Comparison of ENCODE assay signal across 17 cellular contexts in the genomic region with DNA sequence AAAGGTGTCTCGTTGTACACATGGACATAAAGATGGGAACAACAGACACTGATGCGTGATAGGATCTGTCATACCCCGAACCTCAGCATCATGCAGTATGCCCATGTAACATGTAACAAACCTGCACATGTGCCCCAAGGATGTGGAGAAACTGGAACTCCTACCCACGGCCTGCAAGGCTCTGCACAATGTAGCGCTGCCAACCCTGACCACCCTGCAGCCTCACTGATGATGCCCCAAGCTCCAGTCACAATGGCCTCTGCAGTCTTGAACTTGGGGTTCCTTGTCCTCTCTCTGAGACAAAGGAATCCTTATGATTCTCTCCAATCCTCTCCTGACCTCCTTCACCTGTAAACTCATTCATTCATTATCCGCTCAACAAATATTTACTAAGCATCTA. TPM values are rescaled to one million over a fixed set of nuclear protein-coding genes. Genes with fewer than 3 reads are reported as not detected.
DNase-seq lines count a peak whose midpoint lies in the region; ATAC-seq and TF ChIP-seq lines count a peak whose summit lies in the region.
"Had no signal": no experiment of that assay in that cellular context is flagged by ENCODE, and none has a peak within 500 bp of the region (broad histone marks: within the 10 kb centered on the region; RNA-seq: fewer than 3 reads in every experiment).

No MANE protein-coding gene starts in this region.

- no peak overlapping the region for H2AFZ ChIP-seq in mesenchymal stem cell (ENCODE audit: low read depth, low read length)
- H2AFZ ChIP-seq: GM23248 had no signal

- H4K91ac ChIP-seq in mesenchymal stem cell (ENCODE audit: low read length), result peak overlapping the region; percentile 29

- H3K4me1 ChIP-seq in heart left ventricle, result no peaks in the 10 kb centered on the region
- peaks cover 1% of the 10 kb centered on the region for H3K4me1 ChIP-seq in mesenchymal stem cell (ENCODE audit: control insufficient read depth, insufficient read depth, low read depth, low read length)
- H3K4me1 ChIP-seq in spleen, result no peaks in the 10 kb centered on the region

- ATAC-seq in heart left ventricle (no peak), GM21381 (IDR thresholded peaks at IDR 0.05; ENCODE audit: unreplicated experiment) (no peak)
- ATAC-seq: HCT116 had no signal

- DNase-seq in cardiac septum (ENCODE audit: low spot score) (peak; percentile 65), heart left ventricle (no peak), mesenchymal stem cell (no peak), spleen (peak; percentile 22), HuH-7.5 (ENCODE audit: low spot score) (no peak)
- DNase-seq in activated CD4-positive, CD25-positive, alpha-beta regulatory T cell treated with anti-CD3 and anti-CD28 coated beads, Interleukin-2, amount 50 U/mL, for 72 hours, result no peak
- DNase-seq: AML-193; CD4-positive, CD25-positive, alpha-beta regulatory T cell; DMS53; GF-D8; GM23248; IMR-90 had no signal

- H3K14ac ChIP-seq in mesenchymal stem cell (ENCODE audit: low read length in 2 of 2), result no peak overlapping the region

- H3K4ac ChIP-seq in mesenchymal stem cell (ENCODE audit: low read depth in 1 of 2, low read length in 2 of 2), result no peak overlapping the region

- TF ChIP-seq POLR2A in heart left ventricle (IDR thresholded peaks at IDR 0.05) (no peak), spleen (IDR thresholded peaks at IDR 0.05) (no peak)

- H2AK5ac ChIP-seq in mesenchymal stem cell (ENCODE audit: low read length, severe bottlenecking), result no peak overlapping the region

- intact Hi-C loops in cardiac septum (cut with DNase I), result no loop called here
- intact Hi-C loops in heart left ventricle (cut with DNase I), result no loop called here
- intact Hi-C loops in spleen (cut with DNase I; ENCODE audit: low total_unique reads), result no loop called here

- no peaks in the 10 kb centered on the region for H3K36me3 ChIP-seq in heart left ventricle
- H3K36me3 ChIP-seq in mesenchymal stem cell (ENCODE audit: control insufficient read depth in 1 of 2, insufficient read depth in 2 of 2, low read depth in 1 of 2, low read length in 2 of 2), result no peaks in the 10 kb centered on the region
- no peaks in the 10 kb centered on the region for H3K36me3 ChIP-seq in spleen
- H3K36me3 ChIP-seq: BLaER1 had no signal

- no peak overlapping the region for H3K23ac ChIP-seq in mesenchymal stem cell (ENCODE audit: low read length in 2 of 2)

- H3K9me3 ChIP-seq in heart left ventricle (no peaks in the 10 kb centered on the region), mesenchymal stem cell (ENCODE audit: control insufficient read depth, low read length) (no peaks in the 10 kb centered on the region), spleen (no peaks in the 10 kb centered on the region)
- H3K9me3 ChIP-seq: BLaER1 had no signal

- H2BK5ac ChIP-seq in mesenchymal stem cell (ENCODE audit: low read depth, low read length, poor library complexity, severe bottlenecking), result no peak overlapping the region

- H2BK12ac ChIP-seq in mesenchymal stem cell (ENCODE audit: low read length in 2 of 2), result no peak overlapping the region

- peaks cover 0 to 2% (median 0%) of the 10 kb centered on the region in 9 donors for H3K27me3 ChIP-seq in heart left ventricle
- peaks cover 49 to 69% of the 10 kb centered on the region in 2 experiments for H3K27me3 ChIP-seq in mesenchymal stem cell (ENCODE audit: control insufficient read depth in 1 of 2, insufficient read depth in 1 of 2, low read length in 2 of 2)
- peaks cover 0 to 8% (median 0%) of the 10 kb centered on the region in 7 donors for H3K27me3 ChIP-seq in spleen (replicated peaks in 1 of 7)
- H3K27me3 ChIP-seq: BLaER1 had no signal

- H2BK15ac ChIP-seq in mesenchymal stem cell (ENCODE audit: low read depth, poor library complexity, severe bottlenecking), result no peak overlapping the region

- H3K4me3 ChIP-seq in heart left ventricle, result no peak overlapping the region
- H3K4me3 ChIP-seq in mesenchymal stem cell (ENCODE audit: insufficient read depth in 1 of 2, low read depth in 1 of 2, low read length in 2 of 2), result no peak overlapping the region
- no peak overlapping the region for H3K4me3 ChIP-seq in spleen
- H3K4me3 ChIP-seq: BLaER1, GM23248 had no signal

- H3K27ac ChIP-seq in heart left ventricle (no peak overlapping the region), mesenchymal stem cell (ENCODE audit: low read length, poor library complexity, severe bottlenecking) (no peak overlapping the region), spleen (no peak overlapping the region)
- H3K27ac ChIP-seq: 22Rv1, BLaER1, GM23248 had no signal

- H3K9ac ChIP-seq in mesenchymal stem cell (ENCODE audit: low read length), result no peak overlapping the region
- H3K9ac ChIP-seq: BLaER1, GM23248 had no signal

- H2BK120ac ChIP-seq in mesenchymal stem cell (ENCODE audit: low read depth, low read length), result no peak overlapping the region

- no peaks in the 10 kb centered on the region for H3K79me1 ChIP-seq in mesenchymal stem cell (replicated peaks; ENCODE audit: low read length, poor library complexity, severe bottlenecking)

- H3K4me2 ChIP-seq in mesenchymal stem cell (ENCODE audit: low read length, poor library complexity, severe bottlenecking), result no peak overlapping the region
- H3K4me2 ChIP-seq: BLaER1 had no signal

- H3K18ac ChIP-seq in mesenchymal stem cell (ENCODE audit: low read depth in 1 of 2, low read length in 2 of 2), result no peak overlapping the region

- TF ChIP-seq CTCF in heart left ventricle (IDR thresholded peaks at IDR 0.05), result no peak
- TF ChIP-seq CTCF in spleen (IDR thresholded peaks at IDR 0.05 in 8 of 11, conservative IDR thresholded peaks at IDR 0.05 in 3 of 11), result no peak

- H4K8ac ChIP-seq in mesenchymal stem cell (ENCODE audit: low read length), result no peak overlapping the region

- WGBS in heart left ventricle, 4 donors, result 68 to 94% (median 72%) methylated on average over 5 to 6 of the region's 6 CpGs
- WGBS in mesenchymal stem cell, result 55% methylated on average over 6 of the region's 6 CpGs
- 66 to 76% (median 71%) methylated on average over 6 of the region's 6 CpGs for WGBS in spleen, 5 donors

RNA-seq across cellular contexts. Expression of a gene that starts 14.2 kb away (rescaled TPM):
- 0.46 TPM for total RNA-seq in cardiac septum
- 1 to 10 TPM in 6 of 9 donors, under 1 TPM in 2, not detected in 1; 0.75 to 4.1 (median 2.4) TPM for total RNA-seq in heart left ventricle
- 1 to 10 TPM in 1 of 2 donors, under 1 TPM in 1; 0.42 to 2.2 TPM for polyA plus RNA-seq in heart left ventricle
- not detected for polyA plus RNA-seq in mesenchymal stem cell (2013, experiment 1 of 2)
- not detected for polyA plus RNA-seq in mesenchymal stem cell (2013, experiment 2 of 2)
- 1 to 10 TPM in 2 of 7 donors, under 1 TPM in 1, not detected in 4; 0.57 to 1.0 (median 1.0) TPM for total RNA-seq in spleen
- polyA plus RNA-seq in spleen, result under 1 TPM in 2 of 3 donors, not detected in 1; 0.17 to 0.20 TPM
- total RNA-seq: A673; CD4-positive, CD25-positive, alpha-beta regulatory T cell; GM23248; IMR-90 had no signal
- polyA plus RNA-seq: GM23248, IMR-90 had no signal

Comparison
In these comparisons a context has a peak if more than half of its experiments do, and no peak if none do; other contexts are left out.
1. DNase-seq: peak in cardiac septum (single experiment) and spleen (single experiment); none in heart left ventricle (0 of 5), mesenchymal stem cell (single experiment), HuH-7.5 (single experiment) and activated CD4-positive, CD25-positive, alpha-beta regulatory T cell treated with anti-CD3 and anti-CD28 coated beads, Interleukin-2, amount 50 U/mL, for 72 hours (single experiment).